Comparison of ENCODE assay signal across 8 cellular contexts in the genomic region with DNA sequence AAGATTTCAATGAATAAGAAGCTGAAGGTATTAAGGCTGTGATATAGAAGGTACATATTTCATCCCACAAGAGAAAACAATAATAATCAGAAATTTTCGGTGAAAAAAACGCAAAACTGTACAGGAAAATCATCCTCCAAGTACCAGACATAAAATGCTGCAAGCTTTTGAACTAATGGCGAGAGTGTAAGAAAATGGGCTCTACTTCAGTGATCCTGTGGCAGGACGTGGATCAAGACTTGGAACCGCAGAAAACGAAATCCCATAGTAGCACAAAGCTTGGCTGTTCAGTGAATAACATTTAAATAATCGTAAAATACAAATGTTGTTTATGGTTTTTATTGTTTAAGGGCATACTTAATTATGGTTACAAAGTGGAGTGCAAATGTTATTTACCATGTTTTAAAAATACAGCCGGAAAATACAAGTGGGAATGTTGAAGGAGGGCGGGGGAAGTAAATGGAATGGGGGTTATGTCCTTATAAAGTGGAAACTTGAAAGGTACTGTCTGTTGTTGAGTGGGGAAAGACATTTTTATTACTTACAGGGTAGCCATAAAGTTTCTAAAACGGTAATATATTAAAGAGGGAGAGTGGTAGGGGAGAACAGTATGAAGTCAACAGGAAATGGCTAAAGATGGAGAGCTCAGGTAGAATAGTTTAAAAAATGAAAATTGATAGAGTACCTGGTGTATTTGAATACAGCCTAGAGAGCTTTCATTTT. TPM values are rescaled to one million over a fixed set of nuclear protein-coding genes. Genes with fewer than 3 reads are reported as not detected.
DNase-seq lines count a peak whose midpoint lies in the region; ATAC-seq and TF ChIP-seq lines count a peak whose summit lies in the region.

No MANE protein-coding gene starts in this region.

- no peaks in the 10 kb centered on the region for H3K27me3 ChIP-seq in HAP-1 (ENCODE audit: low read depth)
- H3K27me3 ChIP-seq in esophagus squamous epithelium, result no peaks in the 10 kb centered on the region
- no peaks in the 10 kb centered on the region for H3K27me3 ChIP-seq in trophoblast cell (ENCODE audit: insufficient read depth, low read length)

- H3K4ac ChIP-seq in trophoblast cell (ENCODE audit: low read depth, low read length), result peak overlapping the region; percentile 93

- ATAC-seq in SK-N-SH treated with all-trans-retinoic acid at 6 μM for 48 hours (peak; percentile 46), HG03520 (IDR thresholded peaks at IDR 0.05; ENCODE audit: unreplicated experiment) (no peak)

- peak overlapping the region; percentile 47 for H4K8ac ChIP-seq in trophoblast cell (ENCODE audit: low read depth, low read length)

- H3K9me3 ChIP-seq in HAP-1, result no peaks in the 10 kb centered on the region
- H3K9me3 ChIP-seq in esophagus squamous epithelium, result no peaks in the 10 kb centered on the region
- H3K9me3 ChIP-seq in trophoblast cell (ENCODE audit: insufficient read depth, low read depth, low read length), result no peaks in the 10 kb centered on the region

- no peak overlapping the region for H4K12ac ChIP-seq in trophoblast cell (ENCODE audit: low read depth, low read length)

- H3K14ac ChIP-seq in trophoblast cell (ENCODE audit: low read length), result no peak overlapping the region

- no peak for TF ChIP-seq CTCF in esophagus squamous epithelium (IDR thresholded peaks at IDR 0.05)

- no peak for TF ChIP-seq POLR2A in esophagus squamous epithelium (IDR thresholded peaks at IDR 0.05)

- no peak overlapping the region for H2AK5ac ChIP-seq in trophoblast cell (ENCODE audit: low read length)

- H2BK12ac ChIP-seq in trophoblast cell (ENCODE audit: low read length), result no peak overlapping the region

- H3K27ac ChIP-seq in esophagus squamous epithelium (peak overlapping the region; percentile 94 to 99 (median 96)), trophoblast cell (ENCODE audit: low read depth, low read length) (peak overlapping the region; percentile 66)

- in situ Hi-C loops in HAP-1 (cut with MboI; ENCODE audit: low sequenced_read_pairs), result no loop called here

- DNase-seq in AG20443 (ENCODE audit: low spot score) (peak; percentile 16), HAP-1 (ENCODE audit: low spot score in 2 of 2) (peak in 1 of 2 experiments; percentile 38), esophagus squamous epithelium (lab: John Stamatoyannopoulos, UW) (no peak), trophoblast cell (no peak), activated gamma-delta T cell (lab: John Stamatoyannopoulos, UW) (no peak), SKM-1 treated with dmso at 0.1 percent for 144 hours (lab: John Stamatoyannopoulos, UW; ENCODE audit: unreplicated experiment) (no peak)

- peaks cover 7% of the 10 kb centered on the region for H3K79me2 ChIP-seq in trophoblast cell (ENCODE audit: control insufficient read depth, insufficient read depth, low read length, poor library complexity)

- H3K9ac ChIP-seq in trophoblast cell (ENCODE audit: low read length), result no peak overlapping the region

- H2AFZ ChIP-seq in trophoblast cell (ENCODE audit: insufficient read depth, low read length, poor library complexity), result no peak overlapping the region

- H2BK120ac ChIP-seq in trophoblast cell (ENCODE audit: insufficient read depth, low read length, poor library complexity), result no peak overlapping the region

- peak overlapping the region; percentile 58 for H3K4me2 ChIP-seq in trophoblast cell (ENCODE audit: low read length)

- peaks cover 5% of the 10 kb centered on the region for H3K79me1 ChIP-seq in trophoblast cell (ENCODE audit: low read length)

- peaks cover 27% of the 10 kb centered on the region for H3K4me1 ChIP-seq in HAP-1
- peaks cover 6 to 42% (median 6%) of the 10 kb centered on the region in 3 donors for H3K4me1 ChIP-seq in esophagus squamous epithelium
- H3K4me1 ChIP-seq in trophoblast cell (ENCODE audit: control insufficient read depth in 1 of 2, insufficient read depth in 2 of 2, low read length in 2 of 2), result peaks cover 0 to 5% of the 10 kb centered on the region in 2 experiments

- H2BK5ac ChIP-seq in trophoblast cell (ENCODE audit: low read depth, low read length, poor library complexity), result peak overlapping the region; percentile 73

- no peak overlapping the region for H3K23ac ChIP-seq in trophoblast cell (ENCODE audit: low read length)

- intact Hi-C loops in esophagus squamous epithelium (cut with DNase I), result no loop called here

- H3K18ac ChIP-seq in trophoblast cell (ENCODE audit: low read length), result no peak overlapping the region

- no peaks in the 10 kb centered on the region; the same call in none of the 2 replicates for H3K36me3 ChIP-seq in HAP-1 (replicated peaks)
- H3K36me3 ChIP-seq in esophagus squamous epithelium, result peaks cover 0 to 4% (median 0%) of the 10 kb centered on the region in 3 donors
- no peaks in the 10 kb centered on the region for H3K36me3 ChIP-seq in trophoblast cell (ENCODE audit: control insufficient read depth in 1 of 2, insufficient read depth in 2 of 2, low read length in 2 of 2)

- 3% methylated on average over 10 of the region's 10 CpGs for WGBS in esophagus squamous epithelium, 2 donors
- no CpG with 5 or more reads among the region's 10 CpGs for WGBS in trophoblast cell (ENCODE audit: extremely low coverage, insufficient coverage, insufficient read length)

- H4K91ac ChIP-seq in trophoblast cell (ENCODE audit: low read depth, low read length), result peak overlapping the region; percentile 77

- H3K4me3 ChIP-seq in HAP-1 (peak overlapping the region; percentile 88), esophagus squamous epithelium (peak overlapping the region; percentile 71 to 96 (median 87)), trophoblast cell (ENCODE audit: low read depth, low read length) (no peak overlapping the region)

TF ChIP-seq in SK-N-SH treated with all-trans-retinoic acid at 6 μM for 48 hours, 23 proteins besides CTCF, POLR2A, EP300 and RAD21:
- TF ChIP-seq TSHZ2 (CRISPR knock-in tag; IDR thresholded peaks at IDR 0.05) (no peak), ZC3H10 (CRISPR knock-in tag; IDR thresholded peaks at IDR 0.05) (no peak), ZNF70 (CRISPR knock-in tag; IDR thresholded peaks at IDR 0.05) (no peak), ISL1 (CRISPR knock-in tag; IDR thresholded peaks at IDR 0.05) (no peak), SNAI2 (CRISPR knock-in tag; IDR thresholded peaks at IDR 0.05) (no peak), OSR1 (CRISPR knock-in tag; IDR thresholded peaks at IDR 0.05) (no peak), ARNTL (CRISPR knock-in tag; IDR thresholded peaks at IDR 0.05; ENCODE audit: borderline replicate concordance, low read depth) (no peak)
- TF ChIP-seq, protein P1, sequence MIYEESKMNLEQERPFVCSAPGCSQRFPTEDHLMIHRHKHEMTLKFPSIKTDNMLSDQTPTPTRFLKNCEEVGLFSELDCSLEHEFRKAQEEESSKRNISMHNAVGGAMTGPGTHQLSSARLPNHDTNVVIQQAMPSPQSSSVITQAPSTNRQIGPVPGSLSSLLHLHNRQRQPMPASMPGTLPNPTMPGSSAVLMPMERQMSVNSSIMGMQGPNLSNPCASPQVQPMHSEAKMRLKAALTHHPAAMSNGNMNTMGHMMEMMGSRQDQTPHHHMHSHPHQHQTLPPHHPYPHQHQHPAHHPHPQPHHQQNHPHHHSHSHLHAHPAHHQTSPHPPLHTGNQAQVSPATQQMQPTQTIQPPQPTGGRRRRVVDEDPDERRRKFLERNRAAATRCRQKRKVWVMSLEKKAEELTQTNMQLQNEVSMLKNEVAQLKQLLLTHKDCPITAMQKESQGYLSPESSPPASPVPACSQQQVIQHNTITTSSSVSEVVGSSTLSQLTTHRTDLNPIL (CRISPR knock-in tag; IDR thresholded peaks at IDR 0.05; ENCODE audit: low read depth), result no peak
- TF ChIP-seq, protein P2, sequence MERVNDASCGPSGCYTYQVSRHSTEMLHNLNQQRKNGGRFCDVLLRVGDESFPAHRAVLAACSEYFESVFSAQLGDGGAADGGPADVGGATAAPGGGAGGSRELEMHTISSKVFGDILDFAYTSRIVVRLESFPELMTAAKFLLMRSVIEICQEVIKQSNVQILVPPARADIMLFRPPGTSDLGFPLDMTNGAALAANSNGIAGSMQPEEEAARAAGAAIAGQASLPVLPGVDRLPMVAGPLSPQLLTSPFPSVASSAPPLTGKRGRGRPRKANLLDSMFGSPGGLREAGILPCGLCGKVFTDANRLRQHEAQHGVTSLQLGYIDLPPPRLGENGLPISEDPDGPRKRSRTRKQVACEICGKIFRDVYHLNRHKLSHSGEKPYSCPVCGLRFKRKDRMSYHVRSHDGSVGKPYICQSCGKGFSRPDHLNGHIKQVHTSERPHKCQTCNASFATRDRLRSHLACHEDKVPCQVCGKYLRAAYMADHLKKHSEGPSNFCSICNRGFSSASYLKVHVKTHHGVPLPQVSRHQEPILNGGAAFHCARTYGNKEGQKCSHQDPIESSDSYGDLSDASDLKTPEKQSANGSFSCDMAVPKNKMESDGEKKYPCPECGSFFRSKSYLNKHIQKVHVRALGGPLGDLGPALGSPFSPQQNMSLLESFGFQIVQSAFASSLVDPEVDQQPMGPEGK (CRISPR knock-in tag; IDR thresholded peaks at IDR 0.05; ENCODE audit: borderline replicate concordance), result no peak

RNA-seq across cellular contexts. Expression of gene SMIM10L1, which starts 1.1 kb away (rescaled TPM):
- total RNA-seq in esophagus squamous epithelium, result 1 to 10 TPM; 3.4 to 6.1 (median 4.2) TPM
- polyA plus RNA-seq in trophoblast cell (2013), result 12.9 TPM in 2 replicates

RNA-seq across cellular contexts. Expression of gene TAS2R42, which starts 14.6 kb away (rescaled TPM):
- total RNA-seq in esophagus squamous epithelium, result not detected
- not detected in 2 replicates for polyA plus RNA-seq in trophoblast cell (2013)

RNA-seq across cellular contexts. Expression of gene TAS2R30, which starts 37.7 kb away (rescaled TPM):
- 1 to 10 TPM in 2 of 4 donors, under 1 TPM in 2; 0.50 to 5.7 (median 2.4) TPM for total RNA-seq in esophagus squamous epithelium
- not detected in 2 replicates for polyA plus RNA-seq in trophoblast cell (2013)
